In the genomic region with DNA sequence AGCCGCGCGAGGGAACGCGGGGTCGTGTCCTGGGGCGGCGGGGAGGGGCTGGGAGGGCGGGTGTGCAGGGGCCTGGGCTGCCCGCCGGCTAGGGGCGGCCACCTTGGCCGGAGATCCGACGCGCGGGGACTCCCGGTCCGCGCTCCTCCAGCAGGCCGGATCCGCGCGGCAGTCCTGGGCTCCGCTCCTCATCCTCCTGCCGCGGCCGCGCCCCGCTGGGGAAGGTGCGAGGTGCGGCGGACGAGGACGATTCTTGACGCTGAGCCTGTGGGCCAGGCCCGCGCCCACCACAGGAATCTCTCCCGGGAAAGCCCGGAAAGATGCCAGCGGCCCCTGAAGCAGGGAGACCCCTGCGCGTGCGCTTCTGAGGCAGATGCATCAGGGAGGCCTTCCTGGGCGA, we compare ENCODE assay signal across 29 cellular contexts. TPM values are rescaled to one million over a fixed set of nuclear protein-coding genes. Genes with fewer than 3 reads are reported as not detected.
"Had no signal": no experiment of that assay in that cellular context is flagged by ENCODE, and none has a peak within 500 bp of the region (broad histone marks: within the 10 kb centered on the region; RNA-seq: fewer than 3 reads in every experiment).

No MANE protein-coding gene starts in this region.

- H3K4me3 Mint-ChIP-seq: activated B cell treated with CpG ODN at 0.5 μM for 24 hours; activated CD4-positive, alpha-beta T cell treated with anti-CD3 and anti-CD28 coated beads for 36 hours; activated naive CD8-positive, alpha-beta T cell; activated T-cell treated with anti-CD3 and anti-CD28 coated beads, Interleukin-2, amount 50 U/mL, for 24 hours; activated T-helper 17 cell treated with anti-CD3 and anti-CD28 coated beads, Interleukin-2, amount 50 U/mL, for 72 hours; effector memory CD8-positive, alpha-beta T cell; neural crest cell; T-helper 1 cell treated with Interleukin-12 subunit alpha and Interleukin-12 subunit beta and Interleukin-4 antibody, amounts not matched to agents 30 μg/mL and 1 μg/mL, for 36 hours had no signal

- H3K36me3 ChIP-seq: adrenal gland, ascending aorta, esophagus muscularis mucosa, gastrocnemius medialis, spleen, thoracic aorta, upper lobe of left lung had no signal

- H3K9me3 ChIP-seq: adrenal gland, ascending aorta, gastrocnemius medialis, thoracic aorta had no signal

- ATAC-seq: activated CD4-positive, alpha-beta T cell treated with anti-CD3 and anti-CD28 coated beads for 36 hours; activated T-helper 17 cell treated with anti-CD3 and anti-CD28 coated beads, Interleukin-2, amount 50 U/mL, for 72 hours; effector memory CD8-positive, alpha-beta T cell; gastrocnemius medialis; left lobe of liver; naive thymus-derived CD4-positive, alpha-beta T cell had no signal

- H3K4me1 Mint-ChIP-seq: activated B cell treated with CpG ODN at 0.5 μM for 24 hours; activated CD4-positive, alpha-beta T cell treated with anti-CD3 and anti-CD28 coated beads for 36 hours; activated T-helper 17 cell treated with anti-CD3 and anti-CD28 coated beads, Interleukin-2, amount 50 U/mL, for 72 hours; neural crest cell had no signal

- H3K27ac Mint-ChIP-seq: activated B cell treated with CpG ODN at 0.5 μM for 24 hours; activated CD4-positive, alpha-beta T cell treated with anti-CD3 and anti-CD28 coated beads for 36 hours; activated naive CD8-positive, alpha-beta T cell; activated T-cell treated with anti-CD3 and anti-CD28 coated beads, Interleukin-2, amount 50 U/mL, for 24 hours; activated T-helper 17 cell treated with anti-CD3 and anti-CD28 coated beads, Interleukin-2, amount 50 U/mL, for 72 hours; effector memory CD8-positive, alpha-beta T cell; naive thymus-derived CD4-positive, alpha-beta T cell; progenitor cell of endocrine pancreas; T-helper 1 cell treated with Interleukin-12 subunit alpha and Interleukin-12 subunit beta and Interleukin-4 antibody, amounts not matched to agents 30 μg/mL and 1 μg/mL, for 36 hours had no signal

- H3K27ac ChIP-seq: adrenal gland, ascending aorta, esophagus muscularis mucosa, gastrocnemius medialis, spleen, thoracic aorta, upper lobe of left lung had no signal

- H3K4me1 ChIP-seq: adrenal gland, ascending aorta, esophagus muscularis mucosa, gastrocnemius medialis, spleen, upper lobe of left lung had no signal

- H3K9me3 Mint-ChIP-seq: activated T-helper 17 cell treated with anti-CD3 and anti-CD28 coated beads, Interleukin-2, amount 50 U/mL, for 72 hours; effector memory CD8-positive, alpha-beta T cell; T-helper 1 cell treated with Interleukin-12 subunit alpha and Interleukin-12 subunit beta and Interleukin-4 antibody, amounts not matched to agents 30 μg/mL and 1 μg/mL, for 36 hours had no signal

- DNase-seq: activated B cell treated with CpG ODN at 0.5 μM for 24 hours; activated CD4-positive, alpha-beta T cell treated with anti-CD3 and anti-CD28 coated beads for 36 hours; activated CD4-positive, alpha-beta T cell treated with anti-CD3 and anti-CD28 coated beads, Interleukin-2, amount 50 U/mL, for 4 hours; activated CD8-positive, alpha-beta memory T cell treated with anti-CD3 and anti-CD28 coated beads for 24 hours; activated CD8-positive, alpha-beta memory T cell treated with anti-CD3 and anti-CD28 coated beads, Interleukin-2, amount 50 U/mL, for 4 hours; activated T-cell treated with anti-CD3 and anti-CD28 coated beads, Interleukin-2, amount 50 U/mL, for 24 hours; adrenal gland; central memory CD4-positive, alpha-beta T cell; dermis blood vessel endothelial cell; effector memory CD8-positive, alpha-beta T cell; gastrocnemius medialis; head of caudate nucleus; kidney; naive thymus-derived CD4-positive, alpha-beta T cell; spleen; stimulated activated CD4-positive, alpha-beta T cell treated with anti-CD3 and anti-CD28 coated beads, Interleukin-4, amount 100 ng/mL, for 1 hour; stimulated activated naive CD4-positive, alpha-beta T cell; T1000 had no signal

- H3K4me3 ChIP-seq: adrenal gland, ascending aorta, esophagus muscularis mucosa, gastrocnemius medialis, lung, spleen, thoracic aorta, upper lobe of left lung had no signal

RNA-seq across cellular contexts. Expression of a gene that starts 6.6 kb away (rescaled TPM):
- total RNA-seq: activated B cell treated with CpG ODN at 0.5 μM for 24 hours; ascending aorta; naive thymus-derived CD4-positive, alpha-beta T cell; thoracic aorta had no signal
- polyA plus RNA-seq: naive thymus-derived CD4-positive, alpha-beta T cell had no signal
